Comparison of ENCODE assay signal across 23 cellular contexts in the genomic region with DNA sequence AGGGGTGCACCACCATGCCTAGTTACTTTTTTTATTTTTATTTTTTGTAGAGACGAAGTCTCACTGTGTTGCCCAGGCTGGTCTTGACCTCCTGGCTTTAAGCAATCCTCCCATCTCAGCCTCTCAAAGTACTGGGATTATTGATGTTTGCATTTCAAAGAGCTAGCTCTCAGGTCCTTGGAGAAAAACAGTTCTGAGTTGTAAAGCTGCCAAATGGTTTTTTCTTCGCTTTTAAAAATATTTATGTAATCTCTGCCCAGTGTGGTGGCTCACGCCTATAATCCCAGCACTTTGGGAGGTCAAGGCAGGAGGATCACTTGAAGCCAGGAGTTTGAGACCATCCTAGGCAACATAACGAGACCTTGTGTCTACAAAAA. TPM values are rescaled to one million over a fixed set of nuclear protein-coding genes. Genes with fewer than 3 reads are reported as not detected.
DNase-seq lines count a peak whose midpoint lies in the region; ATAC-seq, FAIRE-seq and TF ChIP-seq lines count a peak whose summit lies in the region.
"Had no signal": no experiment of that assay in that cellular context is flagged by ENCODE, and none has a peak within 500 bp of the region (broad histone marks: within the 10 kb centered on the region; RNA-seq: fewer than 3 reads in every experiment).

No MANE protein-coding gene starts in this region.

- H3K27ac ChIP-seq in HepG2 (ENCODE audit: extremely low read length, insufficient read depth, low read length) (no peak overlapping the region), right lobe of liver (no peak overlapping the region), HEK293 (ENCODE audit: extremely low read depth, low read depth, low read length) (no peak overlapping the region), foreskin keratinocyte (no peak overlapping the region)

- H3K79me2 ChIP-seq in HepG2 (ENCODE audit: insufficient read depth, low read length): no peaks in the 10 kb centered on the region

- no peaks in the 10 kb centered on the region for H3K36me3 Mint-ChIP-seq in WTC11
- H3K36me3 Mint-ChIP-seq: CD4-positive, CD25-positive, alpha-beta regulatory T cell; CD8-positive, alpha-beta T cell had no signal

- H3K27me3 Mint-ChIP-seq in WTC11 (ENCODE audit: low read depth): no peaks in the 10 kb centered on the region; the same call in 1 of the 2 replicates

- H3K4me3 ChIP-seq in HepG2 (replicated peaks in 1 of 3; ENCODE audit: insufficient read depth in 1 of 3, low read depth in 2 of 3, low read length in 3 of 3): no peak overlapping the region
- H3K4me3 ChIP-seq in right lobe of liver: no peak overlapping the region
- no peak overlapping the region for H3K4me3 ChIP-seq in HEK293 (ENCODE audit: low read depth, low read length)
- H3K4me3 ChIP-seq: GM23338 had no signal

- in situ Hi-C loops in HepG2 (cut with HindIII; ENCODE audit: extremely low pct_ligation_motif_present, low pct_unique_long_range_greater_than_20kb): no loop called here

- peaks cover 49% of the 10 kb centered on the region for H3K4me1 ChIP-seq in HepG2 (ENCODE audit: insufficient read depth, low read length)
- H3K4me1 ChIP-seq in right lobe of liver: peaks cover 0 to 11% (median 5%) of the 10 kb centered on the region in 4 donors
- H3K4me1 ChIP-seq in HEK293 (ENCODE audit: control insufficient read depth, insufficient read depth, low read length): no peaks in the 10 kb centered on the region
- no peaks in the 10 kb centered on the region for H3K4me1 ChIP-seq in foreskin keratinocyte
- H3K4me1 ChIP-seq: Caco-2 had no signal

- TF ChIP-seq CTCF in HepG2 (CRISPR knock-in tag; IDR thresholded peaks at IDR 0.05) (no peak), right lobe of liver (IDR thresholded peaks at IDR 0.05) (no peak), HEK293 (tag by site-specific recombination; IDR thresholded peaks at IDR 0.05) (no peak), WTC11 (IDR thresholded peaks at IDR 0.05) (no peak), foreskin keratinocyte (conservative IDR thresholded peaks at IDR 0.05) (no peak)

- no peak for DNase-seq in HepG2 (ENCODE audit: low spot score)
- no peak for DNase-seq in right lobe of liver
- DNase-seq in WTC11 (ENCODE audit: low spot score): no peak
- no peak for DNase-seq in activated T-cell treated with anti-CD3 and anti-CD28 coated beads, Interleukin-2, amount 50 U/mL, for 48 hours
- DNase-seq in foreskin keratinocyte: no peak
- DNase-seq in NK-92 (lab: John Stamatoyannopoulos, UW; ENCODE audit: unreplicated experiment): no peak
- DNase-seq: C1 segment of cervical spinal cord; Caco-2; CD4-positive, CD25-positive, alpha-beta regulatory T cell; CD8-positive, alpha-beta T cell; DMS 273 treated with DMSO at 0.1 percent for 48 hours; DMS79; GF-D8; HFFc6 had no signal

- ATAC-seq in HepG2 (no peak), right lobe of liver (no peak), WTC11 (no peak), foreskin keratinocyte (no peak)
- ATAC-seq: CD8-positive, alpha-beta T cell; HCT116 had no signal

- no peak for TF ChIP-seq RAD21 in HepG2 (CRISPR knock-in tag; IDR thresholded peaks at IDR 0.05)

- H3K9me3 ChIP-seq in HepG2 (ENCODE audit: low read length): no peaks in the 10 kb centered on the region
- no peaks in the 10 kb centered on the region for H3K9me3 ChIP-seq in right lobe of liver
- H3K9me3 ChIP-seq in HEK293 (ENCODE audit: control insufficient read depth, insufficient read depth, low read depth, low read length): no peaks in the 10 kb centered on the region
- H3K9me3 ChIP-seq: Caco-2 had no signal

- TF ChIP-seq POLR2A in HepG2 (IDR thresholded peaks at IDR 0.05; ENCODE audit: insufficient read depth in 1 of 2, low read depth in 2 of 2, low read length in 2 of 2) (no peak), right lobe of liver (IDR thresholded peaks at IDR 0.05) (no peak)

- no TSS peak for BruUV-seq in HepG2 (replicated peaks; lab: Mats Ljungman, UMichigan)

- no peak for FAIRE-seq in HepG2 (lab: Jason Lieb, UNC)
- FAIRE-seq: GM12891, GM18507 had no signal

- no peaks in the 10 kb centered on the region for H3K27me3 ChIP-seq in HepG2 (ENCODE audit: control insufficient read depth in 1 of 2, insufficient read depth in 2 of 2, low read length in 2 of 2)
- no peaks in the 10 kb centered on the region for H3K27me3 ChIP-seq in right lobe of liver
- peaks cover 2% of the 10 kb centered on the region for H3K27me3 ChIP-seq in foreskin keratinocyte

- whole genome bisulfite sequencing in HepG2 (ENCODE audit: low lambda C conversion rate): 56% methylated on average over 4 of the region's 4 CpGs
- 84% methylated on average over 4 of the region's 4 CpGs for WGBS in right lobe of liver (ENCODE audit: insufficient coverage, low coverage, low lambda C conversion rate, missing lambda C conversion rate)

- no peak overlapping the region for H3K9ac ChIP-seq in HepG2 (ENCODE audit: insufficient read depth, low read depth, low read length)

- TF ChIP-seq EP300 in HepG2 (IDR thresholded peaks at IDR 0.05; ENCODE audit: low read depth in 2 of 2, low read length in 2 of 2) (no peak), HepG2 (CRISPR knock-in tag; IDR thresholded peaks at IDR 0.05; ENCODE audit: borderline replicate concordance) (no peak)

- CTCF ChIA-PET in HepG2 (lab: Yijun Ruan, JAX; ENCODE audit: low intra/inter-chr PET ratio, low total read pairs) (no interaction called here), HEK293 (lab: Yijun Ruan, JAX) (no interaction called here), WTC11 (lab: Charles Lee) (interaction anchor here (1.5 kb wide), 1 partner anchor 13 kb away, joined by 3 read pairs; no protein-coding TSS in a partner anchor)

- peaks cover 51% of the 10 kb centered on the region for H3K4me1 Mint-ChIP-seq in WTC11

- POLR2A ChIA-PET in HepG2 (lab: Yijun Ruan, JAX): interaction anchor here (1.3 to 2.0 kb wide), 3 partner anchors 17 to 28 kb away, joined by 3 to 7 read pairs (median 6); no protein-coding TSS in a partner anchor
- POLR2A ChIA-PET in HEK293 (lab: Yijun Ruan, JAX): no interaction called here
- POLR2A ChIA-PET in WTC11 (lab: Charles Lee): interaction anchor here (2.7 kb wide), 1 partner anchor 23 kb away, joined by 9 read pairs; no protein-coding TSS in a partner anchor

- H3K36me3 ChIP-seq in HepG2 (replicated peaks in 1 of 2; ENCODE audit: control insufficient read depth in 1 of 2, insufficient read depth in 2 of 2, low read length in 2 of 2) (no peaks in the 10 kb centered on the region), right lobe of liver (no peaks in the 10 kb centered on the region), HEK293 (ENCODE audit: control insufficient read depth in 2 of 2, insufficient read depth in 1 of 2, low read length in 2 of 2) (no peaks in the 10 kb centered on the region)

- H3K4me2 ChIP-seq in HepG2 (ENCODE audit: low read depth, low read length): no peak overlapping the region

- no peaks in the 10 kb centered on the region for H4K20me1 ChIP-seq in HepG2 (ENCODE audit: insufficient read depth, low read length)

- H3K9me3 Mint-ChIP-seq in WTC11: no peaks in the 10 kb centered on the region; the same call in 1 of the 2 replicates
- H3K9me3 Mint-ChIP-seq: CD4-positive, CD25-positive, alpha-beta regulatory T cell; CD8-positive, alpha-beta T cell; GM23338; HFFc6 had no signal

- H3K4me3 Mint-ChIP-seq in WTC11: no peak overlapping the region
- H3K4me3 Mint-ChIP-seq: GM23338, HFFc6 had no signal

- intact Hi-C loops in HepG2 (cut with micrococcal nuclease; ENCODE audit: unreplicated experiment): no loop called here
- intact Hi-C loops in right lobe of liver (cut with DNase I): no loop called here

- H2AFZ ChIP-seq in HepG2 (ENCODE audit: low read length): no peak overlapping the region

- no peak overlapping the region for H3K27ac Mint-ChIP-seq in WTC11
- H3K27ac Mint-ChIP-seq: GM23338, HFFc6 had no signal

RNA-seq across cellular contexts. Expression of a gene that starts 8.0 kb away (rescaled TPM):
- total RNA-seq in HepG2 (2016; rRNA removed; fragmentation: Illumina TruSeq; extraction: Trizol) (86.4 and 108 TPM in 2 replicates), right lobe of liver (100 to 1,000 TPM in 2 of 6 experiments, 10 to 100 TPM in 4; 56.2 to 133 (median 73.5) TPM), WTC11 (2021) (105 to 130 TPM (median 112 TPM) in 3 replicates), foreskin keratinocyte (19.4 and 19.6 TPM in 2 replicates)
- total RNA-seq in HepG2 (2016; cell fraction: cytosol; rRNA removed; fragmentation: Illumina TruSeq; extraction: Trizol; ENCODE audit: low read depth): 34.3 and 36.1 TPM in 2 replicates
- total RNA-seq in HepG2 (2016; cell fraction: insoluble cytoplasmic fraction; rRNA removed; fragmentation: Illumina TruSeq; extraction: Trizol): 77.5 and 106 TPM in 2 replicates
- total RNA-seq in HepG2 (2016; cell fraction: membrane; rRNA removed; fragmentation: Illumina TruSeq; extraction: Trizol): 112 and 119 TPM in 2 replicates
- total RNA-seq in HepG2 (2016; cell fraction: nucleus; rRNA removed; fragmentation: Illumina TruSeq; extraction: Trizol): 81.1 and 91.5 TPM in 2 replicates
- polyA plus RNA-seq in HepG2 (2011; rRNA removed) (69.9 and 87.9 TPM in 2 replicates), foreskin keratinocyte (12.8 and 15.9 TPM in 2 replicates)
- polyA plus RNA-seq in HepG2 (2011; cell fraction: cytosol; rRNA removed): 58.9 and 82.1 TPM in 2 replicates
- polyA plus RNA-seq in HepG2 (2011; cell fraction: nucleus; rRNA removed): 189 and 195 TPM in 2 replicates
- polyA plus RNA-seq in HepG2 (2012): 52.5 and 64.7 TPM in 2 replicates
- 22.0 and 24.7 TPM in 2 replicates for polyA plus RNA-seq in HepG2 (2016; cell fraction: cytosol; fragmentation: Illumina TruSeq; extraction: Trizol; ENCODE audit: low read depth)
- polyA plus RNA-seq in HepG2 (2016; cell fraction: insoluble cytoplasmic fraction; fragmentation: Illumina TruSeq; extraction: Trizol; ENCODE audit: low read depth): 82.2 and 105 TPM in 2 replicates
- 77.8 and 77.9 TPM in 2 replicates for polyA plus RNA-seq in HepG2 (2016; cell fraction: membrane; fragmentation: Illumina TruSeq; extraction: Trizol; ENCODE audit: low read depth)
- polyA plus RNA-seq in HepG2 (2016; cell fraction: nucleus; fragmentation: Illumina TruSeq; extraction: Trizol; ENCODE audit: insufficient read depth, low read depth): 138 and 155 TPM in 2 replicates
- polyA minus RNA-seq in HepG2 (2011; rRNA and poly(A)+ RNA removed; ENCODE audit: low replicate concordance): 81.7 and 98.0 TPM in 2 replicates
- polyA minus RNA-seq in HepG2 (2011; cell fraction: cytosol; rRNA and poly(A)+ RNA removed): 35.3 and 35.6 TPM in 2 replicates
- 50.5 and 54.6 TPM in 2 replicates for polyA minus RNA-seq in HepG2 (2011; cell fraction: nucleus; rRNA and poly(A)+ RNA removed)

RNA-seq across cellular contexts. Expression of a gene that starts 18.5 kb away (rescaled TPM):
- total RNA-seq in HepG2 (2016; rRNA removed; fragmentation: Illumina TruSeq; extraction: Trizol) (3.1 and 4.5 TPM in 2 replicates), right lobe of liver (1 to 10 TPM in 3 of 6 experiments, under 1 TPM in 3; 0.44 to 1.6 (median 0.96) TPM), WTC11 (2021) (24.1 to 26.6 TPM (median 25.4 TPM) in 3 replicates), foreskin keratinocyte (4.7 and 5.4 TPM in 2 replicates)
- total RNA-seq in HepG2 (2016; cell fraction: cytosol; rRNA removed; fragmentation: Illumina TruSeq; extraction: Trizol; ENCODE audit: low read depth): 0.71 TPM in 2 replicates
- 3.6 and 3.8 TPM in 2 replicates for total RNA-seq in HepG2 (2016; cell fraction: insoluble cytoplasmic fraction; rRNA removed; fragmentation: Illumina TruSeq; extraction: Trizol)
- 1.9 and 2.5 TPM in 2 replicates for total RNA-seq in HepG2 (2016; cell fraction: membrane; rRNA removed; fragmentation: Illumina TruSeq; extraction: Trizol)
- total RNA-seq in HepG2 (2016; cell fraction: nucleus; rRNA removed; fragmentation: Illumina TruSeq; extraction: Trizol): 1.8 and 3.2 TPM in 2 replicates
- polyA plus RNA-seq in HepG2 (2011; rRNA removed) (3.2 and 3.8 TPM in 2 replicates), foreskin keratinocyte (3.9 and 5.3 TPM in 2 replicates)
- polyA plus RNA-seq in HepG2 (2011; cell fraction: cytosol; rRNA removed): 2.6 and 4.5 TPM in 2 replicates
- polyA plus RNA-seq in HepG2 (2011; cell fraction: nucleus; rRNA removed): 5.8 and 5.9 TPM in 2 replicates
- 2.1 and 3.1 TPM in 2 replicates for polyA plus RNA-seq in HepG2 (2012)
- 0.67 and 0.68 TPM in 2 replicates for polyA plus RNA-seq in HepG2 (2016; cell fraction: cytosol; fragmentation: Illumina TruSeq; extraction: Trizol; ENCODE audit: low read depth)
- 3.7 and 4.2 TPM in 2 replicates for polyA plus RNA-seq in HepG2 (2016; cell fraction: insoluble cytoplasmic fraction; fragmentation: Illumina TruSeq; extraction: Trizol; ENCODE audit: low read depth)
- 1.2 and 1.8 TPM in 2 replicates for polyA plus RNA-seq in HepG2 (2016; cell fraction: membrane; fragmentation: Illumina TruSeq; extraction: Trizol; ENCODE audit: low read depth)
- polyA plus RNA-seq in HepG2 (2016; cell fraction: nucleus; fragmentation: Illumina TruSeq; extraction: Trizol; ENCODE audit: insufficient read depth, low read depth): 5.2 and 9.1 TPM in 2 replicates
- polyA minus RNA-seq in HepG2 (2011; rRNA and poly(A)+ RNA removed; ENCODE audit: low replicate concordance): 0.37 and 3.7 TPM in 2 replicates
- 2.5 and 3.9 TPM in 2 replicates for polyA minus RNA-seq in HepG2 (2011; cell fraction: cytosol; rRNA and poly(A)+ RNA removed)
- 1.8 and 2.4 TPM in 2 replicates for polyA minus RNA-seq in HepG2 (2011; cell fraction: nucleus; rRNA and poly(A)+ RNA removed)

RNA-seq across cellular contexts. Expression of a gene that starts 19.2 kb away (rescaled TPM):
- total RNA-seq in HepG2 (2016; rRNA removed; fragmentation: Illumina TruSeq; extraction: Trizol) (94.6 and 172 TPM in 2 replicates), right lobe of liver (100 to 1,000 TPM; 552 to 948 (median 788) TPM), WTC11 (2021) (193 to 230 TPM (median 197 TPM) in 3 replicates), foreskin keratinocyte (not detected in 2 replicates)
- total RNA-seq in HepG2 (2016; cell fraction: cytosol; rRNA removed; fragmentation: Illumina TruSeq; extraction: Trizol; ENCODE audit: low read depth): 63.6 and 75.7 TPM in 2 replicates
- total RNA-seq in HepG2 (2016; cell fraction: insoluble cytoplasmic fraction; rRNA removed; fragmentation: Illumina TruSeq; extraction: Trizol): 93.3 and 178 TPM in 2 replicates
- 68.9 and 86.6 TPM in 2 replicates for total RNA-seq in HepG2 (2016; cell fraction: membrane; rRNA removed; fragmentation: Illumina TruSeq; extraction: Trizol)
- 126 and 156 TPM in 2 replicates for total RNA-seq in HepG2 (2016; cell fraction: nucleus; rRNA removed; fragmentation: Illumina TruSeq; extraction: Trizol)
- polyA plus RNA-seq in HepG2 (2011; rRNA removed) (134 and 157 TPM in 2 replicates), foreskin keratinocyte (not detected in 2 replicates)
- 197 and 233 TPM in 2 replicates for polyA plus RNA-seq in HepG2 (2011; cell fraction: cytosol; rRNA removed)
- polyA plus RNA-seq in HepG2 (2011; cell fraction: nucleus; rRNA removed): 164 and 202 TPM in 2 replicates
- 37.9 and 77.4 TPM in 2 replicates for polyA plus RNA-seq in HepG2 (2012)
- polyA plus RNA-seq in HepG2 (2016; cell fraction: cytosol; fragmentation: Illumina TruSeq; extraction: Trizol; ENCODE audit: low read depth): 96.7 and 115 TPM in 2 replicates
- 134 and 138 TPM in 2 replicates for polyA plus RNA-seq in HepG2 (2016; cell fraction: insoluble cytoplasmic fraction; fragmentation: Illumina TruSeq; extraction: Trizol; ENCODE audit: low read depth)
- 82.1 and 99.5 TPM in 2 replicates for polyA plus RNA-seq in HepG2 (2016; cell fraction: membrane; fragmentation: Illumina TruSeq; extraction: Trizol; ENCODE audit: low read depth)
- 420 and 455 TPM in 2 replicates for polyA plus RNA-seq in HepG2 (2016; cell fraction: nucleus; fragmentation: Illumina TruSeq; extraction: Trizol; ENCODE audit: insufficient read depth, low read depth)
- 22.1 TPM in 1 of 2 replicates, not detected in the other for polyA minus RNA-seq in HepG2 (2011; rRNA and poly(A)+ RNA removed; ENCODE audit: low replicate concordance)
- 17.4 and 20.0 TPM in 2 replicates for polyA minus RNA-seq in HepG2 (2011; cell fraction: cytosol; rRNA and poly(A)+ RNA removed)
- 6.1 and 7.3 TPM in 2 replicates for polyA minus RNA-seq in HepG2 (2011; cell fraction: nucleus; rRNA and poly(A)+ RNA removed)
- total RNA-seq: A673; Caco-2; CD4-positive, CD25-positive, alpha-beta regulatory T cell; CD8-positive, alpha-beta T cell; H4 had no signal
- polyA plus RNA-seq: CD4-positive, CD25-positive, alpha-beta regulatory T cell had no signal

RNA-seq across cellular contexts. Expression of a gene that starts 37.3 kb away (rescaled TPM):
- total RNA-seq in HepG2 (2016; rRNA removed; fragmentation: Illumina TruSeq; extraction: Trizol): 4.1 and 7.5 TPM in 2 replicates
- 7.2 and 7.8 TPM in 2 replicates for total RNA-seq in HepG2 (2016; cell fraction: cytosol; rRNA removed; fragmentation: Illumina TruSeq; extraction: Trizol; ENCODE audit: low read depth)
- 3.7 and 6.7 TPM in 2 replicates for total RNA-seq in HepG2 (2016; cell fraction: insoluble cytoplasmic fraction; rRNA removed; fragmentation: Illumina TruSeq; extraction: Trizol)
- total RNA-seq in HepG2 (2016; cell fraction: membrane; rRNA removed; fragmentation: Illumina TruSeq; extraction: Trizol): 4.8 and 5.6 TPM in 2 replicates
- 17.1 and 19.7 TPM in 2 replicates for total RNA-seq in HepG2 (2016; cell fraction: nucleus; rRNA removed; fragmentation: Illumina TruSeq; extraction: Trizol)
- polyA plus RNA-seq in HepG2 (2011; rRNA removed): 3.2 and 3.8 TPM in 2 replicates
- polyA plus RNA-seq in HepG2 (2011; cell fraction: cytosol; rRNA removed): 2.5 and 2.7 TPM in 2 replicates
- 4.0 and 4.3 TPM in 2 replicates for polyA plus RNA-seq in HepG2 (2011; cell fraction: nucleus; rRNA removed)
- 1.2 and 1.4 TPM in 2 replicates for polyA plus RNA-seq in HepG2 (2012)
- 0.95 and 2.7 TPM in 2 replicates for polyA plus RNA-seq in HepG2 (2016; cell fraction: cytosol; fragmentation: Illumina TruSeq; extraction: Trizol; ENCODE audit: low read depth)
- polyA plus RNA-seq in HepG2 (2016; cell fraction: insoluble cytoplasmic fraction; fragmentation: Illumina TruSeq; extraction: Trizol; ENCODE audit: low read depth): 1.9 and 3.9 TPM in 2 replicates
- 1.4 and 1.6 TPM in 2 replicates for polyA plus RNA-seq in HepG2 (2016; cell fraction: membrane; fragmentation: Illumina TruSeq; extraction: Trizol; ENCODE audit: low read depth)
- 4.9 and 8.0 TPM in 2 replicates for polyA plus RNA-seq in HepG2 (2016; cell fraction: nucleus; fragmentation: Illumina TruSeq; extraction: Trizol; ENCODE audit: insufficient read depth, low read depth)
- polyA minus RNA-seq in HepG2 (2011; rRNA and poly(A)+ RNA removed; ENCODE audit: low replicate concordance): 10.0 and 39.9 TPM in 2 replicates
- polyA minus RNA-seq in HepG2 (2011; cell fraction: cytosol; rRNA and poly(A)+ RNA removed): 2.6 and 3.3 TPM in 2 replicates
- 44.3 and 59.4 TPM in 2 replicates for polyA minus RNA-seq in HepG2 (2011; cell fraction: nucleus; rRNA and poly(A)+ RNA removed)
- total RNA-seq in right lobe of liver: 10 to 100 TPM; 30.0 to 36.5 (median 32.7) TPM
- total RNA-seq in WTC11 (2021): 0.96 to 1.5 TPM (median 1.4 TPM) in 3 replicates
- total RNA-seq in foreskin keratinocyte: 2.8 and 2.9 TPM in 2 replicates
- 1.1 and 1.6 TPM in 2 replicates for polyA plus RNA-seq in foreskin keratinocyte
- total RNA-seq: HFFc6 had no signal

RNA-seq across cellular contexts. Expression of a gene that starts 37.5 kb away (rescaled TPM):
- total RNA-seq in HepG2 (2016; rRNA removed; fragmentation: Illumina TruSeq; extraction: Trizol): 34.8 and 38.4 TPM in 2 replicates
- 10.3 and 10.8 TPM in 2 replicates for total RNA-seq in HepG2 (2016; cell fraction: cytosol; rRNA removed; fragmentation: Illumina TruSeq; extraction: Trizol; ENCODE audit: low read depth)
- 30.5 and 35.2 TPM in 2 replicates for total RNA-seq in HepG2 (2016; cell fraction: insoluble cytoplasmic fraction; rRNA removed; fragmentation: Illumina TruSeq; extraction: Trizol)
- 34.2 and 36.9 TPM in 2 replicates for total RNA-seq in HepG2 (2016; cell fraction: membrane; rRNA removed; fragmentation: Illumina TruSeq; extraction: Trizol)
- total RNA-seq in HepG2 (2016; cell fraction: nucleus; rRNA removed; fragmentation: Illumina TruSeq; extraction: Trizol): 25.0 and 31.2 TPM in 2 replicates
- polyA plus RNA-seq in HepG2 (2011; rRNA removed): 33.0 and 42.2 TPM in 2 replicates
- 34.7 and 58.3 TPM in 2 replicates for polyA plus RNA-seq in HepG2 (2011; cell fraction: cytosol; rRNA removed)
- 25.0 and 33.0 TPM in 2 replicates for polyA plus RNA-seq in HepG2 (2011; cell fraction: nucleus; rRNA removed)
- polyA plus RNA-seq in HepG2 (2012): 22.2 and 36.3 TPM in 2 replicates
- polyA plus RNA-seq in HepG2 (2016; cell fraction: cytosol; fragmentation: Illumina TruSeq; extraction: Trizol; ENCODE audit: low read depth): 19.9 and 25.0 TPM in 2 replicates
- 36.4 and 46.3 TPM in 2 replicates for polyA plus RNA-seq in HepG2 (2016; cell fraction: insoluble cytoplasmic fraction; fragmentation: Illumina TruSeq; extraction: Trizol; ENCODE audit: low read depth)
- polyA plus RNA-seq in HepG2 (2016; cell fraction: membrane; fragmentation: Illumina TruSeq; extraction: Trizol; ENCODE audit: low read depth): 41.1 and 42.5 TPM in 2 replicates
- 34.8 and 36.2 TPM in 2 replicates for polyA plus RNA-seq in HepG2 (2016; cell fraction: nucleus; fragmentation: Illumina TruSeq; extraction: Trizol; ENCODE audit: insufficient read depth, low read depth)
- 45.8 and 71.1 TPM in 2 replicates for polyA minus RNA-seq in HepG2 (2011; rRNA and poly(A)+ RNA removed; ENCODE audit: low replicate concordance)
- polyA minus RNA-seq in HepG2 (2011; cell fraction: cytosol; rRNA and poly(A)+ RNA removed): 33.7 and 34.5 TPM in 2 replicates
- 13.3 and 15.4 TPM in 2 replicates for polyA minus RNA-seq in HepG2 (2011; cell fraction: nucleus; rRNA and poly(A)+ RNA removed)
- 10 to 100 TPM; 13.0 to 33.0 (median 19.1) TPM for total RNA-seq in right lobe of liver
- total RNA-seq in WTC11 (2021): 27.7 to 33.3 TPM (median 32.7 TPM) in 3 replicates
- total RNA-seq in foreskin keratinocyte: 8.6 and 9.9 TPM in 2 replicates
- 10.0 and 13.2 TPM in 2 replicates for polyA plus RNA-seq in foreskin keratinocyte
- total RNA-seq: A172, G401, H4, HFFc6 had no signal

Comparison
In these comparisons a context has a peak if more than half of its experiments do, and no peak if none do; other contexts are left out.
1. RNA of a gene that starts 19.2 kb away (total RNA-seq): 552 to 948 TPM in right lobe of liver, 193 to 230 TPM in WTC11 and 63.6 to 178 TPM in HepG2; not detected in foreskin keratinocyte; every median in the first group is over 10 times any median in the second.